ENCODE assay signal across 9 cellular contexts in the genomic region with DNA sequence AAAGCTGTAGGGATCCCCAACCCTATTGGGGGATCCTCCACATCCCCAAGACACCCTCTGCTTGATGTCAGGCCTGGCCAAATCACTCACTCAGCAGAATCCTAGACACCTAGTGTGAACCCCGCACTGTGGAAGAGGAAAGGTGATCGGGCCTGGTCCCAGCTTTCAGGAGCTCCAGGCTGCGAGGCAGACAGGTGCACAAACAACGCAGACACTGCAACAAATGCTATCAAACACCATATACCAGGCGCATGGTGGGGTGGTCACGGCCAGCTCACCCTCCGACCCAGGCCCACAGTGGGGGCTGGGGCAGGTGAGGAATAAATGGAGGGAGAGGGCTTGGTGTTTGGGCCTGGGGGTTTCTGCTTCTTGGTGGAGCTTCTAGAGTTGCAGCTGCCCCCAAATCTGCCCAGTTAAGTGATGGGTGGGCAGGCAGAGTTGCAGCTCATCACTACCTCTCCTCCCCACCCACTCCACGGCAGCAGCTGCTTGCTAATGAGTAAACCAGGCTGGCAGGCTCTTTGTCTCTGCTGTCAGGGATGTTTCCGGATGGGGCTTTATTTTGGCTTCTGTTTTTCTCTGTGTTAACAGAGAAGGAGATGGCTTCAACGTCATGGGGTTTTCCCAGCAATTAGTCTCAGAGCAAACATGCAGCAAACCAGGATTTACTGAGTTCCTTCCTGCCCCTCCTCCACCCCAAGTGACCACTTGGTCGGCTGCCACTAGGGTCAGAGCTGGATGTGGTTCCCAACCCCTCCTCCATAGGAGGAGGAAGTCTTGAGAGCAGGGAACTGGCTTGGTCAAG. TPM values are rescaled to one million over a fixed set of nuclear protein-coding genes. Genes with fewer than 3 reads are reported as not detected.
DNase-seq lines count a peak whose midpoint lies in the region; ATAC-seq and TF ChIP-seq lines count a peak whose summit lies in the region.
"Had no signal": no experiment of that assay in that cellular context is flagged by ENCODE, and none has a peak within 500 bp of the region (broad histone marks: within the 10 kb centered on the region; RNA-seq: fewer than 3 reads in every experiment).

No MANE protein-coding gene starts in this region.

- no peaks in the 10 kb centered on the region for H3K9me3 Mint-ChIP-seq in progenitor cell of endocrine pancreas (ENCODE audit: low read depth)

- no peaks in the 10 kb centered on the region for H3K27me3 Mint-ChIP-seq in progenitor cell of endocrine pancreas

- peak overlapping the region; percentile 84 for H3K27ac Mint-ChIP-seq in progenitor cell of endocrine pancreas

- no peaks in the 10 kb centered on the region for H3K36me3 Mint-ChIP-seq in progenitor cell of endocrine pancreas (ENCODE audit: insufficient read depth)

- intact Hi-C loops in head of caudate nucleus (cut with DNase I) = no loop called here

- H3K4me1 Mint-ChIP-seq in progenitor cell of endocrine pancreas (ENCODE audit: low read depth) = peaks cover 8% of the 10 kb centered on the region

- peak; percentile 97 for DNase-seq in Caki2 (ENCODE audit: low read depth)
- peak; percentile 97 for DNase-seq in NCI-H146 (lab: John Stamatoyannopoulos, UW)
- peak; percentile 23 for DNase-seq in activated naive CD4-positive, alpha-beta T cell treated with anti-CD3 and anti-CD28 coated beads, Interleukin-2, amount 50 U/mL, for 16 hours
- DNase-seq in head of caudate nucleus = peak in 27 of 42 donors; percentile 8 to 63 (median 29)
- no peak for DNase-seq in progenitor cell of endocrine pancreas (ENCODE audit: low spot score, unreplicated experiment)
- no peak for DNase-seq in cortex of kidney (lab: John Stamatoyannopoulos, UW)
- no peak for DNase-seq in NOMO-1 treated with DMSO at 0.1 percent for 48 hours (lab: John Stamatoyannopoulos, UW; ENCODE audit: unreplicated experiment)

- TF ChIP-seq CTCF in progenitor cell of endocrine pancreas (IDR thresholded peaks at IDR 0.05; ENCODE audit: unreplicated experiment) = no peak

- in situ Hi-C loops in Caki2 (cut with HindIII; ENCODE audit: low pct_unique_long_range_greater_than_20kb, low sequenced_read_pairs) = no loop called here

- ATAC-seq in HG03378 (IDR thresholded peaks at IDR 0.05; ENCODE audit: unreplicated experiment) = no peak
- ATAC-seq: HCT116 had no signal

- peak overlapping the region; percentile 14 for H3K4me3 Mint-ChIP-seq in progenitor cell of endocrine pancreas (ENCODE audit: low read depth)

RNA-seq across cellular contexts. Expression of a gene that starts 46.6 kb away (rescaled TPM):
- total RNA-seq in Caki2 (2014; rRNA removed; shearing (Covaris generic); ENCODE audit: low replicate concordance) = not detected in 2 replicates
- total RNA-seq in progenitor cell of endocrine pancreas = 0.04 and 0.19 TPM in 2 replicates

Comparison
In these comparisons a context has a peak if more than half of its experiments do, and no peak if none do; other contexts are left out.
1. DNase-seq: peak in Caki2 (single experiment), NCI-H146 (single experiment), activated naive CD4-positive, alpha-beta T cell treated with anti-CD3 and anti-CD28 coated beads, Interleukin-2, amount 50 U/mL, for 16 hours (single experiment) and head of caudate nucleus (27 of 42); none in progenitor cell of endocrine pancreas (single experiment), cortex of kidney (single experiment) and NOMO-1 treated with DMSO at 0.1 percent for 48 hours (single experiment).